ENCODE assay signal across 11 cellular contexts in genomic region chr14:103031956-103032355, GRCh38. TPM values are rescaled to one million over a fixed set of nuclear protein-coding genes. Genes with fewer than 3 reads are reported as not detected.
DNase-seq lines count a peak whose midpoint lies in the region; ATAC-seq and TF ChIP-seq lines count a peak whose summit lies in the region.
"Had no signal": no experiment of that assay in that cellular context is flagged by ENCODE, and none has a peak within 500 bp of the region (broad histone marks: within the 10 kb centered on the region; RNA-seq: fewer than 3 reads in every experiment).

No MANE protein-coding gene starts in this region.

- H3K36me3 ChIP-seq in GM23248 (ENCODE audit: low read depth): no peaks in the 10 kb centered on the region

- no peaks in the 10 kb centered on the region for H3K9me3 ChIP-seq in GM23248 (ENCODE audit: low read depth)

- H4K20me1 ChIP-seq in GM23248 (ENCODE audit: insufficient read depth): 0 out of 2 replicates have a peak, but pooled peaks cover 5% of the 10 kb centered on the region

- no peaks in the 10 kb centered on the region for H3K27me3 ChIP-seq in GM23248 (replicated peaks; ENCODE audit: insufficient read depth)
- no peaks in the 10 kb centered on the region for H3K27me3 ChIP-seq in dorsolateral prefrontal cortex

- CTCF ChIA-PET in T-cell (lab: Charles Lee): interaction anchor here in 1 of 2 donors (0.7 kb wide), 1 partner anchor 66 kb away, joined by 3 read pairs; no protein-coding TSS in a partner anchor

- no peak overlapping the region for H2AFZ ChIP-seq in GM23248

- H3K4me3 ChIP-seq in GM23248 (no peak overlapping the region), dorsolateral prefrontal cortex (no peak overlapping the region)

- ATAC-seq in GM21737 (IDR thresholded peaks at IDR 0.05; ENCODE audit: unreplicated experiment): no peak
- no peak for ATAC-seq in HG03565 (IDR thresholded peaks at IDR 0.05; ENCODE audit: unreplicated experiment)
- ATAC-seq in T-cell (replicated peaks in 1 of 4): no peak
- ATAC-seq: activated naive CD4-positive, alpha-beta T cell treated with anti-CD3 and anti-CD28 coated beads, Interleukin-2, amount 50 U/mL, for 72 hours; effector memory CD8-positive, alpha-beta T cell had no signal

- in situ Hi-C loops in GM23248 (cut with MboI): no loop called here

- H3K9me3 Mint-ChIP-seq in osteocyte (ENCODE audit: unreplicated experiment) (no peaks in the 10 kb centered on the region), T-cell (no peaks in the 10 kb centered on the region)
- H3K9me3 Mint-ChIP-seq: activated B cell treated with CpG ODN at 0.5 μM for 24 hours; effector memory CD8-positive, alpha-beta T cell had no signal

- peaks cover 12% of the 10 kb centered on the region for H3K4me1 ChIP-seq in GM23248 (ENCODE audit: insufficient read depth)

- no peaks in the 10 kb centered on the region for H3K9me2 ChIP-seq in GM23248 (ENCODE audit: insufficient read depth)

- TF ChIP-seq CTCF in dorsolateral prefrontal cortex (IDR thresholded peaks at IDR 0.05 in 54 of 56, conservative IDR thresholded peaks at IDR 0.05 in 2 of 56; ENCODE audit: low read depth in 1 of 56, partially characterized antibody in 56 of 56): peak in 9 of 56 donors; percentile 6 to 39 (median 17)
- peak; percentile 18 for TF ChIP-seq CTCF in osteocyte (IDR thresholded peaks at IDR 0.05)

- 79 to 80% methylated on average over 9 of the region's 9 CpGs for WGBS in GM23248 (ENCODE audit: low coverage in 1 of 2, low lambda C conversion rate in 2 of 2, missing lambda C conversion rate in 2 of 2), 2 experiments

- H3K27ac ChIP-seq in GM23248: no peak overlapping the region
- peak overlapping the region in 43 of 59 donors; percentile 3 to 84 (median 61) for H3K27ac ChIP-seq in dorsolateral prefrontal cortex

- H3K27me3 Mint-ChIP-seq in osteocyte (ENCODE audit: unreplicated experiment) (no peaks in the 10 kb centered on the region), T-cell (no peaks in the 10 kb centered on the region)
- H3K27me3 Mint-ChIP-seq: activated B cell treated with CpG ODN at 0.5 μM for 24 hours had no signal

- intact Hi-C loops in dorsolateral prefrontal cortex (cut with DNase I): no loop called here

- H3K9ac ChIP-seq in GM23248: no peak overlapping the region

- H3K27ac Mint-ChIP-seq in osteocyte (ENCODE audit: unreplicated experiment) (no peak overlapping the region), T-cell (no peak overlapping the region)
- H3K27ac Mint-ChIP-seq: activated B cell treated with CpG ODN at 0.5 μM for 24 hours; activated naive CD4-positive, alpha-beta T cell treated with anti-CD3 and anti-CD28 coated beads, Interleukin-2, amount 50 U/mL, for 72 hours; effector memory CD8-positive, alpha-beta T cell had no signal

- no peaks in the 10 kb centered on the region for H3K36me3 Mint-ChIP-seq in osteocyte (ENCODE audit: unreplicated experiment)
- H3K36me3 Mint-ChIP-seq in T-cell: no peaks in the 10 kb centered on the region
- H3K36me3 Mint-ChIP-seq: activated naive CD4-positive, alpha-beta T cell treated with anti-CD3 and anti-CD28 coated beads, Interleukin-2, amount 50 U/mL, for 72 hours had no signal

- no peak overlapping the region for H3K4me3 Mint-ChIP-seq in osteocyte (ENCODE audit: unreplicated experiment)
- H3K4me3 Mint-ChIP-seq in T-cell: no peak overlapping the region
- H3K4me3 Mint-ChIP-seq: activated B cell treated with CpG ODN at 0.5 μM for 24 hours; effector memory CD8-positive, alpha-beta T cell had no signal

- H3K4me1 Mint-ChIP-seq in osteocyte (ENCODE audit: unreplicated experiment) (peaks cover 10% of the 10 kb centered on the region), T-cell (peaks cover 0 to 3% (median 2%) of the 10 kb centered on the region in 3 donors)

- POLR2A ChIA-PET in T-cell (lab: Charles Lee): no interaction called here

- DNase-seq in GM23248: peak; percentile 39
- peak; percentile 19 for DNase-seq in NCI-H510A (lab: John Stamatoyannopoulos, UW)
- DNase-seq in dorsolateral prefrontal cortex: peak in 1 of 10 donors; percentile 33
- no peak for DNase-seq in osteocyte (ENCODE audit: extremely low spot score, unreplicated experiment)
- no peak for DNase-seq in T-cell
- no peak for DNase-seq in NCI-H2029 (lab: John Stamatoyannopoulos, UW)
- DNase-seq: activated B cell treated with CpG ODN at 0.5 μM for 24 hours; effector memory CD8-positive, alpha-beta T cell had no signal

- peaks cover 100% of the 10 kb centered on the region for H3K79me2 ChIP-seq in GM23248 (ENCODE audit: insufficient read depth)

- 0 out of 2 replicates have a peak, but pooled peaks cover 19% of the 10 kb centered on the region for H3F3A ChIP-seq in GM23248 (ENCODE audit: insufficient read depth)

- no peak overlapping the region for H3K4me2 ChIP-seq in GM23248 (ENCODE audit: unreplicated experiment)

RNA-seq across cellular contexts. Expression of gene CDC42BPB, which starts 25.4 kb away (rescaled TPM):
- total RNA-seq in GM23248 (2014; rRNA removed; shearing (Covaris generic)): 94.5 and 106 TPM in 2 replicates
- 10.3 and 13.0 TPM in 2 replicates for polyA plus RNA-seq in GM23248 (2016; fragmentation: Nextera tagmentation; extraction: Ambion mirVana)
- total RNA-seq in dorsolateral prefrontal cortex: 100 to 1,000 TPM; 112 to 178 (median 140) TPM
- total RNA-seq in osteocyte: 99.0 and 102 TPM in 2 replicates
- 10 to 100 TPM in 3 of 5 donors, 1 to 10 TPM in 2; 5.3 to 17.5 (median 11.2) TPM for total RNA-seq in T-cell

RNA-seq across cellular contexts. Expression of gene LBHD2, which starts 52.1 kb away (rescaled TPM):
- not detected in 2 replicates for total RNA-seq in GM23248 (2014; rRNA removed; shearing (Covaris generic))
- not detected in 2 replicates for polyA plus RNA-seq in GM23248 (2016; fragmentation: Nextera tagmentation; extraction: Ambion mirVana)
- total RNA-seq in dorsolateral prefrontal cortex (1 to 10 TPM in 57 of 120 experiments, under 1 TPM in 20, not detected in 43; 0.58 to 5.7 (median 1.5) TPM), osteocyte (not detected in 2 replicates), T-cell (not detected)
- total RNA-seq: activated B cell treated with CpG ODN at 0.5 μM for 24 hours; activated naive CD4-positive, alpha-beta T cell treated with anti-CD3 and anti-CD28 coated beads, Interleukin-2, amount 50 U/mL, for 72 hours had no signal

Comparison
In these comparisons a context has a peak if more than half of its experiments do, and no peak if none do; other contexts are left out.
1. DNase-seq: peak in GM23248 (single experiment) and NCI-H510A (single experiment); none in osteocyte (single experiment), T-cell (0 of 34) and NCI-H2029 (single experiment).